Comparison of ENCODE assay signal across 1 cellular context in genomic region chr20:708956-709355, GRCh38.
TF ChIP-seq lines count a peak whose summit lies in the region.

No MANE protein-coding gene starts in this region.

TF ChIP-seq in H1, 55 proteins besides CTCF, POLR2A, EP300 and RAD21:
- TF ChIP-seq SP2 (IDR thresholded peaks at IDR 0.05; ENCODE audit: low read length) (no peak), SIN3A (conservative IDR thresholded peaks at IDR 0.05 in 1 of 2, IDR thresholded peaks at IDR 0.05 in 1 of 2; ENCODE audit: low read depth in 1 of 2, low read length in 2 of 2) (no peak), GTF2F1 (IDR thresholded peaks at IDR 0.05; ENCODE audit: borderline replicate concordance, low read depth, low read length) (no peak), TAF1 (IDR thresholded peaks at IDR 0.05; ENCODE audit: low read depth, low read length) (no peak), ASH2L (IDR thresholded peaks at IDR 0.05; ENCODE audit: low read length) (no peak), USF2 (IDR thresholded peaks at IDR 0.05; ENCODE audit: low read length) (no peak), CREB1 (IDR thresholded peaks at IDR 0.05) (no peak), CBX8 (IDR thresholded peaks at IDR 0.05; ENCODE audit: borderline replicate concordance, low read depth, low read length) (no peak), CEBPB (IDR thresholded peaks at IDR 0.05; ENCODE audit: low read depth, low read length) (no peak)
